ENCODE assay signal across 11 cellular contexts in the genomic region with DNA sequence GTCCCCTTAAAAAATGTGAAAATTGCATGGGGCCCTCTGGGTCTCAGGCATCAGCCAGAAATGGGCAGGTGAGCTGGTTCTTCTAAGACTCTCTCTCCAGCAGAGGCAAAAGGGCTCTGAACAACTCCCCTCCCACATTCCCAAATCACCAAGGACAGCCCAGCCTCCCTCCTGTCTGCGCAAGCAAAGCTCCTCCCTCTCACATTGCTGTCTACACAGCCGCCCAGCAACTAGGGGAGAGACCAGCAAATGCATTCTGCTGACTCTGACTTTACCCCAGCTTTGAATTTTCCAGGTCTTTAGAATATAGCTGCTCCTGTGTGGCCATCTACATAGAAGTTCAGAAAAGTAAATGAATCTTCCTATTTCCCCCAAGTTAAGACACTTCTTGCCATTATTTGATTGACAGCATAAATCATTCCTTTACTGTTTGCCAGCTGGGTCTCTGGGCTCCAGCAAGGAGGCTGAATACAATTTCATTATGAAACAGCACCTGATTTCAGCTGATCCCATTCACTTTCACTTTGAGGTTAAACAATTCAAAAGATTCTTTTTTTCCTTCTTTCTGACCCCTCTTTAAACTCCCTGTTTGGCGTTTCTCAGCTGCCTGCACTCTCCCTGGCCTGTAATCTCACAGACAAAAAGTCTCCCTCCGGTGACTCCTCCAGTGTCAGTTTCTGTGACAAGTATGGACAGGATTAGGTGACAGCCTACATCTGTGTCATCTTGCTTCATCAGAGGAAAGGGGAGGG.
DNase-seq lines count a peak whose midpoint lies in the region; ATAC-seq and TF ChIP-seq lines count a peak whose summit lies in the region.
"Had no signal": no experiment of that assay in that cellular context is flagged by ENCODE, and none has a peak within 500 bp of the region (broad histone marks: within the 10 kb centered on the region; RNA-seq: fewer than 3 reads in every experiment).

No MANE protein-coding gene starts in this region.

- H3K36me3 ChIP-seq in gastroesophageal sphincter = no peaks in the 10 kb centered on the region
- H3K36me3 ChIP-seq in esophagus squamous epithelium = no peaks in the 10 kb centered on the region

- no peak for TF ChIP-seq EP300 in gastroesophageal sphincter (IDR thresholded peaks at IDR 0.05)

- H3K27ac ChIP-seq in gastroesophageal sphincter (peak overlapping the region in 3 of 4 donors; percentile 34 to 48 (median 46)), esophagus squamous epithelium (peak overlapping the region in 1 of 4 donors; percentile 6)

- TF ChIP-seq CTCF in gastroesophageal sphincter (IDR thresholded peaks at IDR 0.05) (peak in 1 of 4 experiments; percentile 2), omental fat pad (IDR thresholded peaks at IDR 0.05) (no peak), esophagus squamous epithelium (IDR thresholded peaks at IDR 0.05) (no peak)

- H3K4me3 ChIP-seq in gastroesophageal sphincter (no peak overlapping the region), esophagus squamous epithelium (no peak overlapping the region)

- intact Hi-C loops in esophagus squamous epithelium (cut with DNase I) = no loop called here

- H3K9me3 ChIP-seq in gastroesophageal sphincter (no peaks in the 10 kb centered on the region), esophagus squamous epithelium (no peaks in the 10 kb centered on the region)

- peaks cover 0 to 17% (median 0%) of the 10 kb centered on the region in 3 donors for H3K4me1 ChIP-seq in gastroesophageal sphincter
- peaks cover 0 to 14% (median 7%) of the 10 kb centered on the region in 3 donors for H3K4me1 ChIP-seq in esophagus squamous epithelium

- DNase-seq in COLO829 (ENCODE audit: low spot score) (peak; percentile 57), NCI-H510A treated with DMSO at 0.1 percent for 48 hours (lab: John Stamatoyannopoulos, UW) (peak; percentile 68), omental fat pad (ENCODE audit: low spot score) (no peak), esophagus squamous epithelium (lab: John Stamatoyannopoulos, UW) (no peak), NCI-H1930 (lab: John Stamatoyannopoulos, UW) (no peak), glomerular visceral epithelial cell (ENCODE audit: extremely low spot score) (no peak)
- DNase-seq: activated effector memory CD4-positive, alpha-beta T cell treated with Interleukin-2 at 50 U/mL for 16 hours; effector memory CD4-positive, alpha-beta T cell; NCI-H446 had no signal

- ATAC-seq in gastroesophageal sphincter (peak; percentile 89), omental fat pad (ENCODE audit: low FRiP score) (peak; percentile 97), HG03432 (IDR thresholded peaks at IDR 0.05; ENCODE audit: unreplicated experiment) (no peak)

- H3K27me3 ChIP-seq in gastroesophageal sphincter (no peaks in the 10 kb centered on the region), esophagus squamous epithelium (no peaks in the 10 kb centered on the region)

- 18 to 42% methylated on average over 2 to 4 of the region's 4 CpGs for WGBS in gastroesophageal sphincter (ENCODE audit: low coverage in 1 of 2), 2 donors
- WGBS in esophagus squamous epithelium, 2 donors = 21 to 37% methylated on average over 4 of the region's 4 CpGs

- TF ChIP-seq POLR2A in gastroesophageal sphincter (IDR thresholded peaks at IDR 0.05) (no peak), esophagus squamous epithelium (IDR thresholded peaks at IDR 0.05) (no peak)

Comparison
In these comparisons a context has a peak if more than half of its experiments do, and no peak if none do; other contexts are left out.
1. DNase-seq: peak in COLO829 (single experiment) and NCI-H510A treated with DMSO at 0.1 percent for 48 hours (single experiment); none in omental fat pad (single experiment), esophagus squamous epithelium (single experiment), NCI-H1930 (0 of 2) and glomerular visceral epithelial cell (single experiment).